22 cellular contexts compared by ENCODE assay signal in the genomic region with DNA sequence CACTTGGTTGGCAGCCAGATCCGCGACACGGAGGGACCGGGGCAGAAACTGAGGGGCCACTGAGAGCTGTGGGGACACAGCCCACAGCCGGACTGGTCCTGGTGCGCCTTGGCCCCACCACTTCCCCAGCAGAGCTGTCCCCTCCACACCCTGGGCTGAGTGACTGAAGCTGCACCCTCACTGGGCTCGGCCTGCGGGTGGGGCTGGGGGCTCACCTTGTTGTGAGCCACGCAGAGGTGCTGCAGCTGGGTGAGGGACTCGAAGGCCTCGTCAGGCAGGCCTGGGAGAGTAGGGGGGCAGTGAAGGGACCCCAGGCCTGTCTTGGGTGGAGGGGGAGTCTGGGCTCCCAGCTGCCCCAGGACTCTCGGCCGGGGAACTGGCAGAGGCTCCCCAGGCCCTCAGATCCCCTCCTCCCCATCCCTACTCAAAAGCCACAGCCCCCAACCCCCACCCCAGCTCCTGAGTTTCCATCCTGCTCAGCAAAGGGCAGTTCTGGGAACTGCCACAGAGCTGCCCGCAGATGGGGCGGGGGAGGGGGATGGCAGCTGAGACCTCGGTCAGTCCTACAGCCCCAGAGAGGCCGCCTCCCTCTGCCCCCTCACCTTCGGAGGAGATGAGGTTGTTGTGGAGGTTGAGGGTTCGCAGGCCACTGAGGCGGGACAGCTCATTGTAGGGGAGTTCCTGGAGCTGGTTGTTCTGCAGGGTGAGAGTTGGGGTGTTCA. TPM values are rescaled to one million over a fixed set of nuclear protein-coding genes. Genes with fewer than 3 reads are reported as not detected.
DNase-seq lines count a peak whose midpoint lies in the region; ATAC-seq and TF ChIP-seq lines count a peak whose summit lies in the region.
"Had no signal": no experiment of that assay in that cellular context is flagged by ENCODE, and none has a peak within 500 bp of the region (broad histone marks: within the 10 kb centered on the region; RNA-seq: fewer than 3 reads in every experiment).

No MANE protein-coding gene starts in this region.

- WGBS in mesendoderm (ENCODE audit: extremely low coverage, insufficient coverage, low lambda C conversion rate): no CpG with 5 or more reads among the region's 20 CpGs
- 74 to 80% (median 78%) methylated on average over 10 to 20 of the region's 20 CpGs for WGBS in spleen, 5 donors

- peaks cover 0 to 8% (median 6%) of the 10 kb centered on the region in 11 experiments; a peak in 8 of 22 replicates for H3K36me3 ChIP-seq in BLaER1 treated with 17β-estradiol and CSF1 and Interleukin-3, amounts not matched to agents 10 nM and 100 nM
- H3K36me3 ChIP-seq in HEK293 (ENCODE audit: control insufficient read depth in 2 of 2, insufficient read depth in 1 of 2, low read length in 2 of 2) (peaks cover 0 to 6% of the 10 kb centered on the region in 2 experiments; a peak in 2 of 3 replicates), mesendoderm (ENCODE audit: control insufficient read depth, insufficient read depth, low read length) (no peaks in the 10 kb centered on the region), spleen (peaks cover 0 to 10% (median 0%) of the 10 kb centered on the region in 6 donors)
- H3K36me3 ChIP-seq: sigmoid colon had no signal

- H2BK15ac ChIP-seq in mesendoderm (replicated peaks; ENCODE audit: low read depth): no peak overlapping the region

- H3K9me3 Mint-ChIP-seq in activated naive CD8-positive, alpha-beta T cell treated with anti-CD3 and anti-CD28 coated beads, Interleukin-2, amount 50 U/mL, for 24 hours: no peaks in the 10 kb centered on the region

- no peak overlapping the region for H4K8ac ChIP-seq in mesendoderm (ENCODE audit: low read depth, low read length)

- no peak overlapping the region for H3K4me3 Mint-ChIP-seq in activated naive CD8-positive, alpha-beta T cell treated with anti-CD3 and anti-CD28 coated beads, Interleukin-2, amount 50 U/mL, for 24 hours

- H3K4me1 ChIP-seq in BLaER1 treated with 17β-estradiol and CSF1 and Interleukin-3, amounts not matched to agents 10 nM and 100 nM: peaks cover 0 to 26% (median 9%) of the 10 kb centered on the region in 10 experiments; a peak in 12 of 20 replicates
- H3K4me1 ChIP-seq in HEK293 (ENCODE audit: control insufficient read depth, insufficient read depth, low read length) (no peaks in the 10 kb centered on the region), mesendoderm (ENCODE audit: control insufficient read depth, low read depth, low read length) (peaks cover 2% of the 10 kb centered on the region), spleen (peaks cover 0 to 16% (median 4%) of the 10 kb centered on the region in 6 donors)
- H3K4me1 ChIP-seq: sigmoid colon had no signal

- CTCF ChIA-PET in HEK293 (lab: Yijun Ruan, JAX): interaction anchor here (0.8 kb wide), 1 partner anchor 17 kb away, joined by 3 read pairs; no protein-coding TSS in a partner anchor

- no peaks in the 10 kb centered on the region for H3K79me2 ChIP-seq in mesendoderm (ENCODE audit: control insufficient read depth, insufficient read depth, low read length)

- no peaks in the 10 kb centered on the region for H3K9me3 ChIP-seq in BLaER1 treated with 17β-estradiol and CSF1 and Interleukin-3, amounts not matched to agents 10 nM and 100 nM (replicated peaks in 1 of 11)
- H3K9me3 ChIP-seq in HEK293 (ENCODE audit: control insufficient read depth, insufficient read depth, low read depth, low read length) (no peaks in the 10 kb centered on the region), spleen (no peaks in the 10 kb centered on the region)
- H3K9me3 ChIP-seq: sigmoid colon, stomach had no signal

- H2BK5ac ChIP-seq in mesendoderm (ENCODE audit: low read length): no peak overlapping the region

- DNase-seq in astrocyte of the hippocampus (ENCODE audit: low read depth, low spot score) (peak; percentile 73), mesendoderm (peak; percentile 64), spleen (no peak), kidney glomerular epithelial cell (lab: John Stamatoyannopoulos, UW) (no peak)
- no peak for DNase-seq in activated naive CD8-positive, alpha-beta T cell treated with anti-CD3 and anti-CD28 coated beads, Interleukin-2, amount 50 U/mL, for 24 hours
- DNase-seq: activated CD4-positive, alpha-beta T cell treated with anti-CD3 and anti-CD28 coated beads for 4 hours; activated effector memory CD4-positive, alpha-beta T cell treated with Interleukin-2 at 50 U/mL for 16 hours; COR-L47; foreskin fibroblast; left ventricle myocardium superior; NCI-H1417 treated with DMSO at 0.1 percent for 48 hours; NCI-H526; sigmoid colon; stimulated activated CD4-positive, alpha-beta T cell treated with anti-CD3 and anti-CD28 coated beads, Interleukin-2, amount 100 ng/mL, for 24 hours; stomach had no signal

- H3K4me3 ChIP-seq in BLaER1 treated with 17β-estradiol and CSF1 and Interleukin-3, amounts not matched to agents 10 nM and 100 nM: no peak overlapping the region
- H3K4me3 ChIP-seq in HEK293 (ENCODE audit: low read depth, low read length): no peak overlapping the region
- no peak overlapping the region for H3K4me3 ChIP-seq in mesendoderm (ENCODE audit: low read length)
- H3K4me3 ChIP-seq in spleen: no peak overlapping the region
- H3K4me3 ChIP-seq: sigmoid colon, stomach had no signal

- H3K36me3 Mint-ChIP-seq in activated naive CD8-positive, alpha-beta T cell treated with anti-CD3 and anti-CD28 coated beads, Interleukin-2, amount 50 U/mL, for 24 hours (ENCODE audit: low read depth): no peaks in the 10 kb centered on the region

- H3K27ac Mint-ChIP-seq in activated naive CD8-positive, alpha-beta T cell treated with anti-CD3 and anti-CD28 coated beads, Interleukin-2, amount 50 U/mL, for 24 hours: no peak overlapping the region

- H2BK120ac ChIP-seq in mesendoderm (ENCODE audit: low read depth, low read length): no peak overlapping the region

- H3K9ac ChIP-seq in BLaER1 treated with 17β-estradiol and CSF1 and Interleukin-3, amounts not matched to agents 10 nM and 100 nM: peak overlapping the region in 2 of 11 experiments; percentile 21; a peak in 2 of 22 replicates
- H3K9ac ChIP-seq in mesendoderm (ENCODE audit: low read length): no peak overlapping the region

- H3K79me1 ChIP-seq in mesendoderm (ENCODE audit: low read length): no peaks in the 10 kb centered on the region

- no peak for TF ChIP-seq POLR2A in spleen (IDR thresholded peaks at IDR 0.05)

- intact Hi-C loops in spleen (cut with DNase I; ENCODE audit: low total_unique reads): no loop called here

- H3K56ac ChIP-seq in mesendoderm (ENCODE audit: low read length): peak overlapping the region; percentile 5

- H2AK5ac ChIP-seq in mesendoderm (ENCODE audit: low read length): no peak overlapping the region

- peaks cover 0 to 10% (median 0%) of the 10 kb centered on the region in 11 experiments; a peak in 2 of 22 replicates for H4K20me1 ChIP-seq in BLaER1 treated with 17β-estradiol and CSF1 and Interleukin-3, amounts not matched to agents 10 nM and 100 nM

- H3K4ac ChIP-seq in mesendoderm (ENCODE audit: low read depth, low read length): no peak overlapping the region

- no peak for ATAC-seq in GM21619 (IDR thresholded peaks at IDR 0.05; ENCODE audit: unreplicated experiment)
- no peak for ATAC-seq in activated naive CD8-positive, alpha-beta T cell treated with anti-CD3 and anti-CD28 coated beads, Interleukin-2, amount 50 U/mL, for 24 hours
- ATAC-seq: left ventricle myocardium superior had no signal

- no peak overlapping the region for H4K5ac ChIP-seq in mesendoderm (ENCODE audit: low read length)

- H3K18ac ChIP-seq in mesendoderm (ENCODE audit: low read length): no peak overlapping the region

- H3K27ac ChIP-seq in BLaER1 treated with 17β-estradiol and CSF1 and Interleukin-3, amounts not matched to agents 10 nM and 100 nM: peak overlapping the region in 1 of 11 experiments; percentile 32; a peak in 2 of 22 replicates
- H3K27ac ChIP-seq in HEK293 (ENCODE audit: extremely low read depth, low read depth, low read length) (no peak overlapping the region), mesendoderm (ENCODE audit: low read depth, low read length) (no peak overlapping the region), spleen (no peak overlapping the region)
- H3K27ac ChIP-seq: sigmoid colon, stomach had no signal

- no peak overlapping the region for H3K23ac ChIP-seq in mesendoderm (ENCODE audit: low read length)

- H3K27me3 ChIP-seq in BLaER1 treated with 17β-estradiol and CSF1 and Interleukin-3, amounts not matched to agents 10 nM and 100 nM: no peaks in the 10 kb centered on the region; a peak in 1 of 22 replicates
- H3K27me3 ChIP-seq in mesendoderm (ENCODE audit: insufficient read depth, low read length, poor library complexity) (no peaks in the 10 kb centered on the region), spleen (replicated peaks in 1 of 7) (peaks cover 0 to 45% (median 13%) of the 10 kb centered on the region in 7 donors)

- H3K4me1 Mint-ChIP-seq in activated naive CD8-positive, alpha-beta T cell treated with anti-CD3 and anti-CD28 coated beads, Interleukin-2, amount 50 U/mL, for 24 hours: no peaks in the 10 kb centered on the region

- H3K27me3 Mint-ChIP-seq in activated naive CD8-positive, alpha-beta T cell treated with anti-CD3 and anti-CD28 coated beads, Interleukin-2, amount 50 U/mL, for 24 hours: peaks cover 4% of the 10 kb centered on the region

- peak overlapping the region in 6 of 11 experiments; percentile 12 to 68 (median 48); a peak in 10 of 22 replicates for H3K4me2 ChIP-seq in BLaER1 treated with 17β-estradiol and CSF1 and Interleukin-3, amounts not matched to agents 10 nM and 100 nM
- no peak overlapping the region for H3K4me2 ChIP-seq in mesendoderm (ENCODE audit: low read length)

- POLR2A ChIA-PET in HEK293 (lab: Yijun Ruan, JAX): no interaction called here

- TF ChIP-seq CTCF in HEK293 (tag by site-specific recombination; IDR thresholded peaks at IDR 0.05) (no peak), spleen (IDR thresholded peaks at IDR 0.05 in 8 of 11, conservative IDR thresholded peaks at IDR 0.05 in 3 of 11) (no peak)

TF ChIP-seq in HEK293, 187 proteins besides CTCF, POLR2A, EP300 and RAD21 (continues in another document):
- TF ChIP-seq ZSCAN30 (tag by site-specific recombination; IDR thresholded peaks at IDR 0.05): no peak

RNA-seq across cellular contexts. Expression of a gene that starts 2.3 kb away (rescaled TPM):
- 0.21 TPM for polyA plus RNA-seq in mesendoderm (2013, experiment 1 of 2)
- polyA plus RNA-seq in mesendoderm (2013, experiment 2 of 2): 0.25 TPM
- 1 to 10 TPM in 2 of 7 donors, under 1 TPM in 4, not detected in 1; 0.19 to 3.0 (median 0.79) TPM for total RNA-seq in spleen
- polyA plus RNA-seq in spleen: under 1 TPM; 0.20 to 0.54 (median 0.41) TPM
- total RNA-seq: endothelial cell of umbilical vein, omental fat pad, sigmoid colon, SK-MEL-5, stomach had no signal

RNA-seq across cellular contexts. Expression of a gene that starts 16.4 kb away (rescaled TPM):
- polyA plus RNA-seq in mesendoderm (2013, experiment 1 of 2): 41.4 TPM
- polyA plus RNA-seq in mesendoderm (2013, experiment 2 of 2): 40.1 TPM
- 10 to 100 TPM; 27.7 to 58.6 (median 43.2) TPM for total RNA-seq in spleen
- polyA plus RNA-seq in spleen: 10 to 100 TPM; 44.7 to 84.9 (median 79.0) TPM

RNA-seq across cellular contexts. Expression of a gene that starts 29.9 kb away (rescaled TPM):
- 12.2 TPM for polyA plus RNA-seq in mesendoderm (2013, experiment 1 of 2)
- polyA plus RNA-seq in mesendoderm (2013, experiment 2 of 2): 12.1 TPM
- 10 to 100 TPM; 26.2 to 40.1 (median 28.8) TPM for total RNA-seq in spleen
- polyA plus RNA-seq in spleen: 10 to 100 TPM; 13.0 to 27.2 (median 24.5) TPM

RNA-seq across cellular contexts. Expression of a gene that starts 30.0 kb away (rescaled TPM):
- polyA plus RNA-seq in mesendoderm (2013, experiment 1 of 2): 2.2 TPM
- 1.8 TPM for polyA plus RNA-seq in mesendoderm (2013, experiment 2 of 2)
- total RNA-seq in spleen: 1 to 10 TPM in 6 of 7 donors, under 1 TPM in 1; 0.97 to 3.5 (median 2.1) TPM
- 1 to 10 TPM; 1.3 to 3.8 (median 2.7) TPM for polyA plus RNA-seq in spleen

RNA-seq across cellular contexts. Expression of a gene that starts 59.0 kb away (rescaled TPM):
- 1.2 TPM for polyA plus RNA-seq in mesendoderm (2013, experiment 1 of 2)
- 0.85 TPM for polyA plus RNA-seq in mesendoderm (2013, experiment 2 of 2)
- total RNA-seq in spleen: not detected
- under 1 TPM; 0.42 to 0.99 (median 0.52) TPM for polyA plus RNA-seq in spleen
- total RNA-seq: omental fat pad, sigmoid colon, SK-MEL-5, stomach, ureter had no signal

Comparison
In these comparisons a context has a peak if more than half of its experiments do, and no peak if none do; other contexts are left out.
1. DNase-seq: peak in astrocyte of the hippocampus (single experiment) and mesendoderm (single experiment); none in spleen (single experiment), kidney glomerular epithelial cell (single experiment) and activated naive CD8-positive, alpha-beta T cell treated with anti-CD3 and anti-CD28 coated beads, Interleukin-2, amount 50 U/mL, for 24 hours (single experiment).